ENCODE assay signal across 1 cellular context in the genomic region with DNA sequence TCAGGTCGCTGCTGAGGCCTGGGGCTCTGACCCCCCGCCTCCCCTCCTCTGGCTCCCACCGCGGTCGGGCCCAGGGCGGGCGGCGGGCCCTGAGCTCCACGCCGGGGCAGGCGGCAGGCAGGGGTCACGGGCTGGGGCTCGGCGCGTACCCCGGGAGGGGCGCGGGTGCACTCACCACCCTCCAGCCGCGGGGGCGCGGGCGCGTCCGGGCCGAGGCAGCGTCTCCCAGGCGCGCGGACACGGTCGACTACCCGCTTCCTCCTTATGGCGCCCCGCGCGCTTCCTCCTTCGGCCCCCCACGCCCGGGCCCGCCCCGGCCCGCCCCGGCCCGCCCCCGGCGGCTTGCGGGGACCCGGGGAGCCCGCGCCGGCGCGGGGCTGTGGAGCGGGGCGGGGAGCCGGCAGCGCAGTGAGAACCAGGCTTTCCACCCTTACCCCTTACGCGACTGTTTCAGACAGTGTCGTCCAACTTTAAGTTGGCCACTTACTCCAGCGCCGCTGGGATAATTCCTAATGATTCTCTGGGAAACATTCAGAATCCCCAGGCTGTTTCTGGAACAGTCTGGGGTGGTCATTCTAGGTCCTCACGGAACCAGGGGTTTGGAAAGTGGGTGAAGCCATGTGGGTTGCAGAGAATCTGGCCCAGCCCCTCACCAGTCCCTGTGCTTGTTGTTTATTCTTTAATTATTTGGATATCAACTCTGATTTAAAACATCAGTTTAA.
TF ChIP-seq lines count a peak whose summit lies in the region.

A gene (minus strand): TSS at position 264 of the 722 bp plus-strand sequence. CDS start 24,353 bp downstream, outside the sequence.

TF ChIP-seq in endothelial cell of umbilical vein, 7 proteins besides CTCF, POLR2A, EP300 and RAD21:
- TF ChIP-seq MYC (IDR thresholded peaks at IDR 0.05; ENCODE audit: low read depth, low read length) = no peak
- TF ChIP-seq, protein P1, sequence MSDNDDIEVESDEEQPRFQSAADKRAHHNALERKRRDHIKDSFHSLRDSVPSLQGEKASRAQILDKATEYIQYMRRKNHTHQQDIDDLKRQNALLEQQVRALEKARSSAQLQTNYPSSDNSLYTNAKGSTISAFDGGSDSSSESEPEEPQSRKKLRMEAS (IDR thresholded peaks at IDR 0.05; ENCODE audit: insufficient read depth, insufficient read length) = no peak
